ENCODE assay signal across 31 cellular contexts in the genomic region with DNA sequence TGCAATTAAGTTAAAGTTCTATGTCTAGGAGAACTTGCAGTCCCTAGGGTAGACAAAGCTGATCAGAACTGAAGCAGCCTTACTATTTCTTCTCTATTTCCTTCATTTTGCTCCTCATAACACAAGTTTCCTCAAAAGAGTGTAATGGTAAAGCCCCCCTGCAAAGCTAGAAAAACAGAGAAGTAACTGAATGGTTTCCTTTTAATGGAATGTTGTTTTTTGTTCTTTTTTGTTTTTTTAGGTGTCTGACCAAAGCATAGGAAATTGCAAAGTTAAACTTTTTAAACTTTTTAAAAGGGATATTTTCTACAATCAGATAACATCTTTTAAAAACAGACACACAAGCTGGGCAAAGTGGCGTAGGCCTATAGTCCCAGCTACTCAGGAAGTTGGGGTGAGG.
"Had no signal": no experiment of that assay in that cellular context is flagged by ENCODE, and none has a peak within 500 bp of the region (broad histone marks: within the 10 kb centered on the region; RNA-seq: fewer than 3 reads in every experiment).

No MANE protein-coding gene starts in this region.

- H3K9me3 Mint-ChIP-seq: activated CD4-positive, alpha-beta T cell treated with anti-CD3 and anti-CD28 coated beads, Interleukin-2, amount 10 ng/mL, durations not matched to agents 24 days and 14 days; activated naive CD4-positive, alpha-beta T cell treated with anti-CD3 and anti-CD28 coated beads, Interleukin-2, amount 10 ng/mL, durations not matched to agents 7 days and 5 days; activated naive CD8-positive, alpha-beta T cell treated with anti-CD3 and anti-CD28 coated beads, Interleukin-2, amount 50 U/mL, for 24 hours; activated T-cell treated with anti-CD3 and anti-CD28 coated beads, Interleukin-2, amount 50 U/mL, for 24 hours had no signal

- H3K9me3 ChIP-seq: body of pancreas, MG63 had no signal

- H3K4me3 ChIP-seq: body of pancreas, MG63, SJCRH30, SK-N-MC had no signal

- DNase-seq: activated CD4-positive, alpha-beta T cell treated with anti-CD3 and anti-CD28 coated beads, Interleukin-2, amount 10 ng/mL, durations not matched to agents 24 days and 14 days; activated CD4-positive, alpha-beta T cell treated with anti-CD3 and anti-CD28 coated beads, Interleukin-2, amount 50 U/mL, for 48 hours; activated CD4-positive, CD25-positive, alpha-beta regulatory T cell; activated CD8-positive, alpha-beta T cell treated with anti-CD3 and anti-CD28 coated beads, Interleukin-2, amount 10 ng/mL, durations not matched to agents 7 days and 5 days; activated naive CD4-positive, alpha-beta T cell treated with anti-CD3 and anti-CD28 coated beads, Interleukin-2, amount 10 ng/mL, durations not matched to agents 7 days and 5 days; activated naive CD8-positive, alpha-beta T cell treated with anti-CD3 and anti-CD28 coated beads, Interleukin-2, amount 50 U/mL, for 24 hours; activated T-cell treated with anti-CD3 and anti-CD28 coated beads, Interleukin-2, amount 50 U/mL, for 24 hours; amniotic stem cell; aorta; body of pancreas; caudate nucleus; cerebellar nuclear complex; Kasumi-1; KG1; MG63; NCI-H1048; NCI-H1105 treated with DMSO at 0.1 percent for 48 hours; NCI-H1436; NCI-H1694; NCI-H1930; NCI-H2081 treated with DMSO at 0.1 percent for 48 hours; NCI-H226; NCI-H524 treated with DMSO at 0.1 percent for 48 hours; SHP77; SJCRH30; T1000; WERI-Rb-1 had no signal

- H3K27ac Mint-ChIP-seq: activated CD4-positive, alpha-beta T cell treated with anti-CD3 and anti-CD28 coated beads, Interleukin-2, amount 10 ng/mL, durations not matched to agents 24 days and 14 days; activated CD8-positive, alpha-beta T cell treated with anti-CD3 and anti-CD28 coated beads, Interleukin-2, amount 10 ng/mL, durations not matched to agents 7 days and 5 days; activated naive CD4-positive, alpha-beta T cell treated with anti-CD3 and anti-CD28 coated beads, Interleukin-2, amount 10 ng/mL, durations not matched to agents 7 days and 5 days; activated naive CD8-positive, alpha-beta T cell; activated naive CD8-positive, alpha-beta T cell treated with anti-CD3 and anti-CD28 coated beads, Interleukin-2, amount 50 U/mL, for 24 hours; activated T-cell treated with anti-CD3 and anti-CD28 coated beads, Interleukin-2, amount 50 U/mL, for 24 hours; activated T-helper 2 cell treated with anti-CD3 and anti-CD28 coated beads, Interferon-gamma antibody, Interleukin-2, Interleukin-4, amounts not matched to agents 10 μg/mL and 5 μg/mL and 100 μg/mL, durations not matched to agents 14 hours and 24 hours and 36 hours had no signal

- H3K36me3 Mint-ChIP-seq: activated naive CD4-positive, alpha-beta T cell treated with anti-CD3 and anti-CD28 coated beads, Interleukin-2, amount 10 ng/mL, durations not matched to agents 7 days and 5 days; activated naive CD8-positive, alpha-beta T cell had no signal

- H3K27me3 Mint-ChIP-seq: activated CD4-positive, alpha-beta T cell treated with anti-CD3 and anti-CD28 coated beads, Interleukin-2, amount 10 ng/mL, durations not matched to agents 24 days and 14 days; activated naive CD4-positive, alpha-beta T cell treated with anti-CD3 and anti-CD28 coated beads, Interleukin-2, amount 10 ng/mL, durations not matched to agents 7 days and 5 days; activated naive CD8-positive, alpha-beta T cell; activated naive CD8-positive, alpha-beta T cell treated with anti-CD3 and anti-CD28 coated beads, Interleukin-2, amount 50 U/mL, for 24 hours; activated T-cell treated with anti-CD3 and anti-CD28 coated beads, Interleukin-2, amount 50 U/mL, for 24 hours had no signal

- H3K4me3 Mint-ChIP-seq: activated CD4-positive, alpha-beta T cell treated with anti-CD3 and anti-CD28 coated beads, Interleukin-2, amount 10 ng/mL, durations not matched to agents 24 days and 14 days; activated CD8-positive, alpha-beta T cell treated with anti-CD3 and anti-CD28 coated beads, Interleukin-2, amount 10 ng/mL, durations not matched to agents 7 days and 5 days; activated naive CD4-positive, alpha-beta T cell treated with anti-CD3 and anti-CD28 coated beads, Interleukin-2, amount 10 ng/mL, durations not matched to agents 7 days and 5 days; activated naive CD8-positive, alpha-beta T cell; activated naive CD8-positive, alpha-beta T cell treated with anti-CD3 and anti-CD28 coated beads, Interleukin-2, amount 50 U/mL, for 24 hours; activated T-cell treated with anti-CD3 and anti-CD28 coated beads, Interleukin-2, amount 50 U/mL, for 24 hours had no signal

- ATAC-seq: activated CD8-positive, alpha-beta T cell treated with anti-CD3 and anti-CD28 coated beads, Interleukin-2, amount 10 ng/mL, durations not matched to agents 7 days and 5 days; activated naive CD8-positive, alpha-beta T cell treated with anti-CD3 and anti-CD28 coated beads, Interleukin-2, amount 50 U/mL, for 24 hours; body of pancreas; Panc1 had no signal

- H3K36me3 ChIP-seq: MG63, SJCRH30, WERI-Rb-1 had no signal

- H3K4me1 Mint-ChIP-seq: activated CD4-positive, alpha-beta T cell treated with anti-CD3 and anti-CD28 coated beads, Interleukin-2, amount 10 ng/mL, durations not matched to agents 24 days and 14 days; activated naive CD4-positive, alpha-beta T cell treated with anti-CD3 and anti-CD28 coated beads, Interleukin-2, amount 10 ng/mL, durations not matched to agents 7 days and 5 days; activated naive CD8-positive, alpha-beta T cell treated with anti-CD3 and anti-CD28 coated beads, Interleukin-2, amount 50 U/mL, for 24 hours had no signal

- H3K27ac ChIP-seq: body of pancreas, SJCRH30, SK-N-MC, WERI-Rb-1 had no signal

- H3K27me3 ChIP-seq: body of pancreas, MG63, SJCRH30 had no signal
